ENCODE assay signal across 8 cellular contexts in the genomic region with DNA sequence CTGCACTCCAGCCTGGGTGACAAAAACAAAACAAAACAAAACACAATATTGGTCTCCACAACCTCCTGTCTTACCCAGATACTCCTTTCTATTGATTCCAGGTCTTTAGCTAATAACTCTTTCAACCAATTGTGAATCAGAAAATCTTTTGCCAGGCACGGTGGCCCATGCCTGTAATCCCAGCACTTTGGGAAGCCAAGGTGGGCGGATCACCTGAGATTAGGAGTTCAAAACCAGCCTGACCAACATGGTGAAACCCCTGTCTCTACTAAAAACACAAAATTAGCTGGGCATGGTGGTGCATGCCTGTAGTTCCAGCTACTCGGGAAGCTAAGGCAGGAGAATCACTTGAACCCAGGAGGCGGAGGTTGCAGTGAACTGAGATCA.
DNase-seq lines count a peak whose midpoint lies in the region; ATAC-seq, FAIRE-seq and TF ChIP-seq lines count a peak whose summit lies in the region.
"Not testable (repeated sequence)": the region's sequence is repeated elsewhere in the genome, so short reads cannot be mapped to it uniquely, and the experiment has no call there.

No MANE protein-coding gene starts in this region.

- peak overlapping the region in 2 of 3 donors; percentile 66 to 94 for H3K27ac Mint-ChIP-seq in CD4-positive, CD25-positive, alpha-beta regulatory T cell
- H3K27ac Mint-ChIP-seq in astrocyte (ENCODE audit: unreplicated experiment), result peak overlapping the region; percentile 96

- not testable (repeated sequence) for H3K27me3 ChIP-seq in CD4-positive, CD25-positive, alpha-beta regulatory T cell (ENCODE audit: control insufficient read depth, insufficient read depth, low read length); RWPE2 (ENCODE audit: insufficient read depth, poor library complexity, severe bottlenecking); astrocyte (ENCODE audit: insufficient read depth, low read length); psoas muscle (ENCODE audit: insufficient read depth in 3 of 3, low read length in 2 of 3); thoracic aorta (replicated peaks; ENCODE audit: insufficient read depth)

- H3K4me3 Mint-ChIP-seq in CD4-positive, CD25-positive, alpha-beta regulatory T cell, result peak overlapping the region in 3 of 4 donors; percentile 49 to 87 (median 54)
- peak overlapping the region; percentile 70 for H3K4me3 Mint-ChIP-seq in astrocyte (ENCODE audit: unreplicated experiment)

- peaks cover 8 to 87% (median 46%) of the 10 kb centered on the region in 4 donors for H3K4me1 Mint-ChIP-seq in CD4-positive, CD25-positive, alpha-beta regulatory T cell
- peaks cover 59% of the 10 kb centered on the region for H3K4me1 Mint-ChIP-seq in astrocyte (ENCODE audit: low read depth, unreplicated experiment)

- H2AFZ ChIP-seq in astrocyte (ENCODE audit: low read depth, low read length), result not testable (repeated sequence)

- not testable (repeated sequence) for H3K4me2 ChIP-seq in astrocyte (ENCODE audit: low read length)

- not testable (repeated sequence) for H3K36me3 ChIP-seq in CD4-positive, CD25-positive, alpha-beta regulatory T cell (ENCODE audit: control insufficient read depth, insufficient read depth, low read length); astrocyte (ENCODE audit: insufficient read depth, low read length); mucosa of descending colon (ENCODE audit: low read depth); psoas muscle (ENCODE audit: insufficient read depth in 1 of 2, low read depth in 1 of 2); thoracic aorta
- H3K36me3 ChIP-seq in RWPE2 (ENCODE audit: low read depth), result peaks cover 60% of the 10 kb centered on the region

- intact Hi-C loops in cardiac septum (cut with DNase I); mucosa of descending colon (cut with DNase I, micrococcal nuclease); psoas muscle (cut with DNase I): not testable (repeated sequence)

- not testable (repeated sequence) for ATAC-seq in CD4-positive, CD25-positive, alpha-beta regulatory T cell (ENCODE audit: low read depth in 2 of 2); RWPE2 (ENCODE audit: low read depth); mucosa of descending colon; psoas muscle; thoracic aorta (ENCODE audit: insufficient number of reproducible peaks, low FRiP score, low read depth)

- DNase-seq in CD4-positive, CD25-positive, alpha-beta regulatory T cell; astrocyte (ENCODE audit: low read depth); thoracic aorta (ENCODE audit: low spot score): not testable (repeated sequence)
- peak; percentile 9 for DNase-seq in RWPE2 (ENCODE audit: low spot score)
- DNase-seq in activated CD8-positive, alpha-beta memory T cell treated with anti-CD3 and anti-CD28 coated beads, Interleukin-2, amount 50 U/mL, for 4 hours, result peak; percentile 10
- peak; percentile 24 for DNase-seq in cardiac septum (ENCODE audit: low spot score)
- peak; percentile 3 to 21 (median 17) for DNase-seq in mucosa of descending colon
- DNase-seq in psoas muscle, result peak in 1 of 2 donors; percentile 40

- not testable (repeated sequence) for H3K4me3 ChIP-seq in CD4-positive, CD25-positive, alpha-beta regulatory T cell (ENCODE audit: low read depth, low read length); RWPE2 (ENCODE audit: severe bottlenecking); astrocyte (ENCODE audit: insufficient read depth, low read depth, low read length); mucosa of descending colon; thoracic aorta
- peak overlapping the region; percentile 52 for H3K4me3 ChIP-seq in psoas muscle

- H4K20me1 ChIP-seq in astrocyte (ENCODE audit: insufficient read depth, low read length), result peaks cover 96% of the 10 kb centered on the region

- not testable (repeated sequence) for H3K9me3 ChIP-seq in CD4-positive, CD25-positive, alpha-beta regulatory T cell (ENCODE audit: control insufficient read depth in 2 of 2, low read length in 2 of 2); RWPE2 (ENCODE audit: severe bottlenecking); astrocyte (ENCODE audit: insufficient read depth, low read depth, low read length); mucosa of descending colon; psoas muscle; thoracic aorta

- not testable (repeated sequence) for H3K9ac ChIP-seq in astrocyte (ENCODE audit: low read length)

- H3K9me3 Mint-ChIP-seq in CD4-positive, CD25-positive, alpha-beta regulatory T cell; astrocyte (ENCODE audit: unreplicated experiment): not testable (repeated sequence)

- not testable (repeated sequence) for H3K27ac ChIP-seq in CD4-positive, CD25-positive, alpha-beta regulatory T cell (ENCODE audit: insufficient read depth, low read length, poor library complexity, severe bottlenecking); astrocyte (ENCODE audit: low read depth, low read length)
- H3K27ac ChIP-seq in RWPE2 (ENCODE audit: poor library complexity, severe bottlenecking), result peak overlapping the region; percentile 13
- H3K27ac ChIP-seq in psoas muscle, result peak overlapping the region; percentile 94
- H3K27ac ChIP-seq in thoracic aorta, result peak overlapping the region; percentile 65 to 84

- peaks cover 100% of the 10 kb centered on the region for H3K79me2 ChIP-seq in astrocyte (ENCODE audit: insufficient read depth, low read length)

- H3K4me1 ChIP-seq in CD4-positive, CD25-positive, alpha-beta regulatory T cell (ENCODE audit: control insufficient read depth, insufficient read depth, low read length, poor library complexity, severe bottlenecking), result peaks cover 39% of the 10 kb centered on the region
- H3K4me1 ChIP-seq in RWPE2 (ENCODE audit: insufficient read depth, poor library complexity, severe bottlenecking) (peaks cover 35% of the 10 kb centered on the region), astrocyte (ENCODE audit: insufficient read depth, low read length) (peaks cover 20% of the 10 kb centered on the region), mucosa of descending colon (ENCODE audit: low read depth) (peaks cover 72% of the 10 kb centered on the region), psoas muscle (peaks cover 48% of the 10 kb centered on the region), thoracic aorta (ENCODE audit: control insufficient read depth in 1 of 2, low read depth in 2 of 2) (peaks cover 78 to 93% of the 10 kb centered on the region in 2 donors)

- not testable (repeated sequence) for TF ChIP-seq CTCF in RWPE2 (IDR thresholded peaks at IDR 0.05; ENCODE audit: poor library complexity, severe bottlenecking); astrocyte (IDR thresholded peaks at IDR 0.05; ENCODE audit: insufficient read depth, low read depth, low read length); mucosa of descending colon (IDR thresholded peaks at IDR 0.05); psoas muscle (IDR thresholded peaks at IDR 0.05); thoracic aorta (IDR thresholded peaks at IDR 0.05)

- not testable (repeated sequence) for FAIRE-seq in astrocyte (lab: Jason Lieb, UNC)

- 57 to 76% (median 60%) methylated on average over 4 of the region's 4 CpGs for WGBS in psoas muscle, 3 donors

- not testable (repeated sequence) for H3K27me3 Mint-ChIP-seq in CD4-positive, CD25-positive, alpha-beta regulatory T cell; astrocyte (ENCODE audit: low read depth, unreplicated experiment)

- peaks cover 11% of the 10 kb centered on the region for H3K36me3 Mint-ChIP-seq in CD4-positive, CD25-positive, alpha-beta regulatory T cell
- peaks cover 21% of the 10 kb centered on the region for H3K36me3 Mint-ChIP-seq in astrocyte (ENCODE audit: low read depth, unreplicated experiment)
